Comparison of ENCODE assay signal across 16 cellular contexts in genomic region chr1:63789856-63790605, GRCh38.
"Had no signal": no experiment of that assay in that cellular context is flagged by ENCODE, and none has a peak within 500 bp of the region (broad histone marks: within the 10 kb centered on the region; RNA-seq: fewer than 3 reads in every experiment).

No MANE protein-coding gene starts in this region.

- ATAC-seq: gastroesophageal sphincter; natural killer cell treated with Interleukin-12 subunit alpha and Interleukin-12 subunit beta and Interleukin-15 and Interleukin-18, amount 100 ng/mL, for 72 hours; sciatic nerve had no signal

- H3K36me3 Mint-ChIP-seq: natural killer cell treated with Interleukin-12 subunit alpha and Interleukin-12 subunit beta and Interleukin-15 and Interleukin-18, amount 100 ng/mL, for 72 hours had no signal

- H3K9me3 Mint-ChIP-seq: activated naive CD4-positive, alpha-beta T cell treated with anti-CD3 and anti-CD28 coated beads for 36 hours; activated T-helper 2 cell treated with anti-CD3 and anti-CD28 coated beads, Interferon-gamma antibody, Interleukin-2, Interleukin-4, amounts not matched to agents 10 μg/mL and 5 μg/mL and 100 μg/mL, durations not matched to agents 14 hours and 24 hours and 36 hours; natural killer cell treated with Interleukin-12 subunit alpha and Interleukin-12 subunit beta and Interleukin-15 and Interleukin-18, amount 100 ng/mL, for 72 hours; stimulated activated naive CD8-positive, alpha-beta T cell treated with anti-CD3 and anti-CD28 coated beads, Interleukin-15, Interleukin-2, amounts not matched to agents 100 ng/mL and 50 ng/mL, for 24 hours; T-helper 2 cell treated with Interferon-gamma antibody and Interleukin-4, amounts not matched to agents 5 μg/mL and 100 μg/mL, for 36 hours; type B pancreatic cell had no signal

- H3K27ac ChIP-seq: ascending aorta, breast epithelium, gastroesophageal sphincter, prostate gland, suprapubic skin had no signal

- H3K4me1 ChIP-seq: breast epithelium, prostate gland, suprapubic skin had no signal

- H3K27me3 Mint-ChIP-seq: stimulated activated naive CD8-positive, alpha-beta T cell treated with anti-CD3 and anti-CD28 coated beads, Interleukin-15, Interleukin-2, amounts not matched to agents 100 ng/mL and 50 ng/mL, for 24 hours had no signal

- H3K9me3 ChIP-seq: ascending aorta, breast epithelium, gastroesophageal sphincter, prostate gland, suprapubic skin had no signal

- H3K27me3 ChIP-seq: ascending aorta, breast epithelium, dorsolateral prefrontal cortex, gastroesophageal sphincter, suprapubic skin had no signal

- DNase-seq: activated CD4-positive, CD25-positive, alpha-beta regulatory T cell; activated naive CD4-positive, alpha-beta T cell treated with anti-CD3 and anti-CD28 coated beads for 36 hours; dorsolateral prefrontal cortex; kidney glomerular epithelial cell; occipital lobe had no signal

- H3K27ac Mint-ChIP-seq: activated naive CD4-positive, alpha-beta T cell treated with anti-CD3 and anti-CD28 coated beads for 36 hours; activated T-helper 2 cell treated with anti-CD3 and anti-CD28 coated beads, Interferon-gamma antibody, Interleukin-2, Interleukin-4, amounts not matched to agents 10 μg/mL and 5 μg/mL and 100 μg/mL, durations not matched to agents 14 hours and 24 hours and 36 hours; natural killer cell treated with Interleukin-12 subunit alpha and Interleukin-12 subunit beta and Interleukin-15 and Interleukin-18, amount 100 ng/mL, for 72 hours; stimulated activated naive CD8-positive, alpha-beta T cell treated with anti-CD3 and anti-CD28 coated beads, Interleukin-15, Interleukin-2, amounts not matched to agents 100 ng/mL and 50 ng/mL, for 24 hours; T-helper 2 cell treated with Interferon-gamma antibody and Interleukin-4, amounts not matched to agents 5 μg/mL and 100 μg/mL, for 36 hours had no signal

- H3K36me3 ChIP-seq: ascending aorta, breast epithelium, gastroesophageal sphincter, prostate gland, suprapubic skin had no signal

- H3K4me3 Mint-ChIP-seq: activated naive CD4-positive, alpha-beta T cell treated with anti-CD3 and anti-CD28 coated beads for 36 hours; natural killer cell treated with Interleukin-12 subunit alpha and Interleukin-12 subunit beta and Interleukin-15 and Interleukin-18, amount 100 ng/mL, for 72 hours; stimulated activated naive CD8-positive, alpha-beta T cell treated with anti-CD3 and anti-CD28 coated beads, Interleukin-15, Interleukin-2, amounts not matched to agents 100 ng/mL and 50 ng/mL, for 24 hours; T-helper 2 cell treated with Interferon-gamma antibody and Interleukin-4, amounts not matched to agents 5 μg/mL and 100 μg/mL, for 36 hours; type B pancreatic cell had no signal

- H3K4me3 ChIP-seq: ascending aorta, breast epithelium, dorsolateral prefrontal cortex, gastroesophageal sphincter, prostate gland, suprapubic skin had no signal
